ENCODE assay signal across 27 cellular contexts in the genomic region with DNA sequence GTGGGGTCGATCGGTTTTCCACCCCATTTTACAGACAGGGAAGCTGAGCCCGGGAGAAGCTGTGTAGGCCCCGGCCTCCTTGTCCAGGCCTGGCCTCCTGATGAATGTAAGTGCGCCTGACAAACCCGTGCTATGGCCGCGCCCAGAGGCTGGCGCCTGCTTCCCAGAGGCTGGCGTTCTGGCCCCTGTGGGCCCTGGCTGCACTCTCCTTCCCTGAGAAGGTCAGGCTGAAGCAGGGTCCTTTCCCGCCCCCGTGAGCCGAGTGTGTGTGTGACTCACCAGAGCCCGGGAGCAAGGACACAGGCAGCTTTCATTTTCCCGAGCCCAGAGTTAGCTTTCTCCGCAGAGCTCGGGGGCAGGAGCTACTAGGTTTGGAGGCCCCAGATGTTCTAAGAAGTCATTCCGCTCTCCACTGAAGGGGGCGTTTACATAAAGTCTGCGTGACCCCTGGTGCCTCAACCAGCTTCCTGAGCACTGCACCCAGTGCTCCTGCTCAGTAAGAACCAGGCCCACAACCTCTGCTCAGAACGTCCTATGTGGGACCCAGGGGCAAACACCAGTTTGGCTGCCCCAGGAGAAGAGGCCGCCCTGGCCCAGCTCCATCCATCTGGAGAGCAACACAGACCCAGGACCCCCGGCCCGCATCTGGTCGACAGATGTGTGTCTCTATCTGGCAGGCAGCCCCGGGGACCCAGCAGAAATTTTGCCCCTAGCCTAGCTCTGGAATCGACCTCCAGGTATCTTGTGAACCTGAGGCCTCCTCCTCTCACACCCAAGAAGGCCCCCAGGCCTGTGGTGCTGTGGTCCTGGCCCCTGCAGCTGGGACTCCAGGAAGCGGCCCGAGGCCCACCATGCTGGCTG. TPM values are rescaled to one million over a fixed set of nuclear protein-coding genes. Genes with fewer than 3 reads are reported as not detected.
DNase-seq lines count a peak whose midpoint lies in the region; ATAC-seq, FAIRE-seq and TF ChIP-seq lines count a peak whose summit lies in the region.
"Had no signal": no experiment of that assay in that cellular context is flagged by ENCODE, and none has a peak within 500 bp of the region (broad histone marks: within the 10 kb centered on the region; RNA-seq: fewer than 3 reads in every experiment).

No MANE protein-coding gene starts in this region.

- no peaks in the 10 kb centered on the region for H3K27me3 ChIP-seq in H1 (replicated peaks in 1 of 4; ENCODE audit: control insufficient read depth in 3 of 4, extremely low read depth in 1 of 4, insufficient read depth in 3 of 4, low read length in 3 of 4)
- no peaks in the 10 kb centered on the region for H3K27me3 ChIP-seq in osteoblast (ENCODE audit: insufficient read depth, low read length)
- H3K27me3 ChIP-seq in aorta (ENCODE audit: control insufficient read depth in 1 of 2, insufficient read depth in 2 of 2, low read length in 1 of 2): no peaks in the 10 kb centered on the region
- H3K27me3 ChIP-seq: foreskin keratinocyte had no signal

- H3K9me3 ChIP-seq in H1 (ENCODE audit: insufficient read depth in 2 of 2, low read depth in 1 of 2, low read length in 1 of 2) (no peaks in the 10 kb centered on the region), osteoblast (ENCODE audit: low read depth, low read length) (no peaks in the 10 kb centered on the region), aorta (ENCODE audit: control insufficient read depth, low read length) (no peaks in the 10 kb centered on the region)

- WGBS in H1 (ENCODE audit: extremely low coverage in 1 of 2, insufficient coverage in 1 of 2, insufficient read length in 1 of 2, insufficient replicate concordance in 2 of 2, low coverage in 1 of 2, low lambda C conversion rate in 2 of 2, missing lambda C conversion rate in 1 of 2), 2 experiments: 89% methylated on average over 25 of the region's 29 CpGs; no CpG with 5 or more reads in 1 of the 2 experiments
- 87 to 88% methylated on average over 28 to 29 of the region's 29 CpGs for WGBS in aorta, 2 donors

- no peaks in the 10 kb centered on the region for H3K79me2 ChIP-seq in H1 (ENCODE audit: control insufficient read depth in 1 of 2, insufficient read depth in 2 of 2, low read length in 2 of 2)
- H3K79me2 ChIP-seq in osteoblast (ENCODE audit: insufficient read depth, low read length): no peaks in the 10 kb centered on the region

- no peak overlapping the region for H2AK5ac ChIP-seq in H1 (ENCODE audit: low read depth, low read length)

- no peak overlapping the region for H3K9ac ChIP-seq in H1 (replicated peaks in 1 of 4; ENCODE audit: extremely low read depth in 1 of 4, low read depth in 3 of 4, low read length in 3 of 4)

- H2BK20ac ChIP-seq in H1 (ENCODE audit: low read length): no peak overlapping the region

- no peak overlapping the region for H2BK12ac ChIP-seq in H1 (ENCODE audit: low read depth, low read length)

- DNase-seq in COLO829 (ENCODE audit: low spot score) (peak; percentile 68), M059J (ENCODE audit: low read depth) (peak; percentile 18), H1 (ENCODE audit: low read depth in 1 of 2, low spot score in 2 of 2) (no peak), osteoblast (ENCODE audit: insufficient read length, low spot score, missing footprints) (peak; percentile 98), medulla oblongata (ENCODE audit: extremely low spot score) (no peak), aorta (no peak)
- DNase-seq: activated CD8-positive, alpha-beta T cell treated with anti-CD3 and anti-CD28 coated beads for 36 hours; activated naive CD8-positive, alpha-beta T cell treated with anti-CD3 and anti-CD28 coated beads, Interleukin-2, amount 10 ng/mL, durations not matched to agents 7 days and 5 days; activated T-cell treated with anti-CD3 and anti-CD28 coated beads, Interleukin-2, amount 50 U/mL, for 48 hours; effector CD4-positive, alpha-beta T cell; foreskin keratinocyte; HCEC 1CT; left ventricle myocardium superior; NCI-H187; NCI-H446; NK-92 treated with Interleukin-12 subunit alpha and Interleukin-12 subunit beta, amount 100 ng/mL, for 24 hours; occipital lobe; RPMI8226; WERI-Rb-1 had no signal

- no peak for TF ChIP-seq POLR2A in H1 (IDR thresholded peaks at IDR 0.05; ENCODE audit: control extremely low read depth in 1 of 2, low read depth in 2 of 2, low read length in 2 of 2)

- no peak overlapping the region for H2BK120ac ChIP-seq in H1 (replicated peaks; ENCODE audit: low read depth, low read length)

- intact Hi-C loops in aorta (cut with DNase I): no loop called here

- peaks cover 0 to 13% (median 0%) of the 10 kb centered on the region in 4 experiments; a peak in 2 of 8 replicates for H3K36me3 ChIP-seq in H1 (ENCODE audit: control insufficient read depth in 2 of 4, insufficient read depth in 4 of 4, low read length in 3 of 4)
- H3K36me3 ChIP-seq in osteoblast (ENCODE audit: insufficient read depth, low read length): peaks cover 11% of the 10 kb centered on the region
- H3K36me3 ChIP-seq in aorta (ENCODE audit: control insufficient read depth in 1 of 2, insufficient read depth in 2 of 2, low read length in 1 of 2): no peaks in the 10 kb centered on the region

- H4K20me1 ChIP-seq in H1 (replicated peaks in 1 of 2; ENCODE audit: control insufficient read depth in 1 of 2, insufficient read depth in 2 of 2, low read length in 2 of 2): peaks cover 3 to 19% of the 10 kb centered on the region in 2 experiments
- H4K20me1 ChIP-seq in osteoblast (ENCODE audit: insufficient read depth, low read length): peaks cover 4% of the 10 kb centered on the region

- H3K23ac ChIP-seq in H1 (ENCODE audit: insufficient read length): no peak overlapping the region

- H3K4me3 ChIP-seq in H1 (ENCODE audit: extremely low read depth in 1 of 4, insufficient read depth in 2 of 4, low read depth in 3 of 4, low read length in 4 of 4) (no peak overlapping the region), osteoblast (ENCODE audit: insufficient read depth, low read length) (no peak overlapping the region), aorta (ENCODE audit: low read length in 2 of 2) (no peak overlapping the region)

- H3K4ac ChIP-seq in H1 (replicated peaks; ENCODE audit: insufficient read length, low read depth, low read length): no peak overlapping the region

- FAIRE-seq in H1 (lab: Jason Lieb, UNC): no peak
- FAIRE-seq: GM18507 had no signal

- no peaks in the 10 kb centered on the region; the same call in 1 of the 2 replicates for H3K79me1 ChIP-seq in H1 (ENCODE audit: low read depth, low read length)

- CTCF ChIA-PET in H1 (lab: Charles Lee; ENCODE audit: partially characterized antibody): interaction anchor here (0.5 to 2.5 kb wide), 9 partner anchors 8 to 188 kb away, joined by 3 to 10 read pairs (median 3); no protein-coding TSS in a partner anchor

- no peak overlapping the region for H3K56ac ChIP-seq in H1 (replicated peaks; ENCODE audit: insufficient read length, low read depth, low read length)

- H3K18ac ChIP-seq in H1 (ENCODE audit: extremely low read depth, low read length): no peak overlapping the region

- TF ChIP-seq RAD21 in H1 (IDR thresholded peaks at IDR 0.05 in 1 of 2, conservative IDR thresholded peaks at IDR 0.05 in 1 of 2; ENCODE audit: low read depth in 2 of 2, low read length in 2 of 2): no peak

- no peak for ATAC-seq in HG03045 (IDR thresholded peaks at IDR 0.05; ENCODE audit: unreplicated experiment)
- ATAC-seq in aorta (ENCODE audit: low FRiP score): no peak
- no peak for ATAC-seq in GM19397 (IDR thresholded peaks at IDR 0.05; ENCODE audit: unreplicated experiment)
- ATAC-seq: activated CD8-positive, alpha-beta T cell treated with anti-CD3 and anti-CD28 coated beads for 36 hours; foreskin keratinocyte; left ventricle myocardium superior had no signal

- no peak overlapping the region for H4K5ac ChIP-seq in H1 (ENCODE audit: insufficient read length, low read depth, low read length)

- H3K23me2 ChIP-seq in H1 (ENCODE audit: low read depth, low read length): no peaks in the 10 kb centered on the region

- H2AFZ ChIP-seq in H1 (ENCODE audit: low read length) (no peak overlapping the region), osteoblast (ENCODE audit: low read length) (no peak overlapping the region)

- no peak for TF ChIP-seq CTCF in H1 (IDR thresholded peaks at IDR 0.05; ENCODE audit: control extremely low read depth in 1 of 3, insufficient read depth in 1 of 3, low read depth in 1 of 3, low read length in 3 of 3)
- TF ChIP-seq CTCF in osteoblast (IDR thresholded peaks at IDR 0.05; ENCODE audit: extremely low read depth, low read depth, low read length): no peak

- POLR2A ChIA-PET in H1 (lab: Charles Lee; ENCODE audit: partially characterized antibody): interaction anchor here (0.7 kb wide), 1 partner anchor 10 kb away, joined by 4 read pairs; no protein-coding TSS in a partner anchor

- H4K91ac ChIP-seq in H1 (replicated peaks; ENCODE audit: insufficient read length, low read length): no peak overlapping the region

- H4K8ac ChIP-seq in H1 (ENCODE audit: extremely low read depth, insufficient read depth, low read length): peak overlapping the region; percentile 4; the same call in 1 of the 2 replicates

- no peak for TF ChIP-seq EP300 in H1 (IDR thresholded peaks at IDR 0.05; ENCODE audit: borderline replicate concordance in 1 of 2, low read depth in 2 of 2, low read length in 2 of 2)

- H2BK5ac ChIP-seq in H1 (ENCODE audit: low read depth, low read length): no peak overlapping the region

- no peak overlapping the region for H3K14ac ChIP-seq in H1 (ENCODE audit: insufficient read length)

- H3K4me2 ChIP-seq in H1 (ENCODE audit: insufficient read depth in 1 of 2, low read depth in 2 of 2, low read length in 2 of 2): no peak overlapping the region
- no peak overlapping the region for H3K4me2 ChIP-seq in osteoblast (ENCODE audit: insufficient read depth, low read length)

- H3K4me1 ChIP-seq in H1 (replicated peaks in 1 of 4; ENCODE audit: control insufficient read depth in 3 of 4, insufficient read depth in 4 of 4, low read length in 3 of 4) (no peaks in the 10 kb centered on the region; a peak in 1 of 7 replicates), osteoblast (ENCODE audit: insufficient read depth, low read length) (no peaks in the 10 kb centered on the region), aorta (ENCODE audit: control insufficient read depth in 1 of 2, insufficient read depth in 2 of 2, low read length in 2 of 2) (no peaks in the 10 kb centered on the region)
- H3K4me1 ChIP-seq: foreskin keratinocyte had no signal

- H2BK15ac ChIP-seq in H1 (ENCODE audit: low read length): no peak overlapping the region

- H3K27ac ChIP-seq in H1 (ENCODE audit: low read depth, low read length): no peak overlapping the region
- peak overlapping the region; percentile 12 for H3K27ac ChIP-seq in osteoblast (ENCODE audit: low read depth, low read length)
- no peak overlapping the region for H3K27ac ChIP-seq in aorta (ENCODE audit: low read depth in 1 of 2, low read length in 2 of 2)
- H3K27ac ChIP-seq: foreskin keratinocyte, WERI-Rb-1 had no signal

RNA-seq across cellular contexts. Expression of a gene that starts 13.6 kb away (rescaled TPM):
- 1.5 and 3.9 TPM in 2 replicates for total RNA-seq in M059J (2014; rRNA removed; shearing (Covaris generic))
- total RNA-seq in H1 (2021; fragmentation: NEBNext Ultra II Directional; extraction: Animal tissue kit (Norgen Biotek cat#: 25700)): 19.0 and 19.4 TPM in 2 replicates
- polyA plus RNA-seq in H1 (2011; rRNA removed) (14.5 and 21.1 TPM in 2 replicates), aorta (10 to 100 TPM in 1 of 2 donors, 1 to 10 TPM in 1; 2.3 to 12.7 TPM)
- 14.8 TPM for polyA plus RNA-seq in H1 (2011; cell fraction: cytosol; rRNA removed)
- polyA plus RNA-seq in H1 (2011; cell fraction: nucleus; rRNA removed): 106 TPM
- polyA plus RNA-seq in H1 (2012, experiment 1 of 2): 17.0 to 21.8 TPM (median 19.1 TPM) in 4 replicates
- polyA plus RNA-seq in H1 (2012, experiment 2 of 2): 2.3 TPM
- 9.4 TPM for polyA plus RNA-seq in H1 (2013, experiment 1 of 2)
- polyA plus RNA-seq in H1 (2013, experiment 2 of 2): 8.0 TPM
- polyA minus RNA-seq in H1 (2011; rRNA and poly(A)+ RNA removed): 7.8 and 8.3 TPM in 2 replicates
- polyA minus RNA-seq in H1 (2011; cell fraction: cytosol; rRNA and poly(A)+ RNA removed): 13.4 TPM
- 25.9 TPM for polyA minus RNA-seq in H1 (2011; cell fraction: nucleus; rRNA and poly(A)+ RNA removed)
- total RNA-seq in osteoblast (12.7 and 14.8 TPM in 2 replicates), aorta (10 to 100 TPM; 19.9 to 33.5 TPM)

RNA-seq across cellular contexts. Expression of a gene that starts 45.6 kb away (rescaled TPM):
- total RNA-seq in M059J (2014; rRNA removed; shearing (Covaris generic)): not detected in 2 replicates
- not detected in 2 replicates for total RNA-seq in H1 (2021; fragmentation: NEBNext Ultra II Directional; extraction: Animal tissue kit (Norgen Biotek cat#: 25700))
- polyA plus RNA-seq in H1 (2011; rRNA removed): not detected in 2 replicates
- not detected for polyA plus RNA-seq in H1 (2011; cell fraction: cytosol; rRNA removed)
- not detected for polyA plus RNA-seq in H1 (2011; cell fraction: nucleus; rRNA removed)
- not detected in 4 replicates for polyA plus RNA-seq in H1 (2012, experiment 1 of 2)
- polyA plus RNA-seq in H1 (2012, experiment 2 of 2): not detected
- polyA plus RNA-seq in H1 (2013, experiment 1 of 2): not detected
- polyA plus RNA-seq in H1 (2013, experiment 2 of 2): not detected
- not detected in 2 replicates for polyA minus RNA-seq in H1 (2011; rRNA and poly(A)+ RNA removed)
- not detected for polyA minus RNA-seq in H1 (2011; cell fraction: cytosol; rRNA and poly(A)+ RNA removed)
- not detected for polyA minus RNA-seq in H1 (2011; cell fraction: nucleus; rRNA and poly(A)+ RNA removed)
- not detected in 2 replicates for total RNA-seq in osteoblast
- not detected for total RNA-seq in aorta
- polyA plus RNA-seq in aorta: not detected
- total RNA-seq: activated CD8-positive, alpha-beta T cell treated with anti-CD3 and anti-CD28 coated beads for 36 hours; activated naive CD8-positive, alpha-beta T cell treated with anti-CD3 and anti-CD28 coated beads, Interleukin-2, amount 10 ng/mL, durations not matched to agents 7 days and 5 days; foreskin keratinocyte; left ventricle myocardium superior; MCF 10A; occipital lobe; skeletal muscle tissue; T-helper 1 cell treated with Interleukin-12 subunit alpha and Interleukin-12 subunit beta and Interleukin-4 antibody, amounts not matched to agents 30 ng/mL and 1 ng/mL, for 36 hours; temporal lobe had no signal
- polyA plus RNA-seq: BJ, foreskin keratinocyte had no signal

Comparison
In these comparisons a context has a peak if more than half of its experiments do, and no peak if none do; other contexts are left out.
1. DNase-seq: peak in COLO829 (single experiment), M059J (single experiment) and osteoblast (single experiment); none in H1 (0 of 2), medulla oblongata (single experiment) and aorta (0 of 2).